Comparison of ENCODE assay signal across 32 cellular contexts in the genomic region with DNA sequence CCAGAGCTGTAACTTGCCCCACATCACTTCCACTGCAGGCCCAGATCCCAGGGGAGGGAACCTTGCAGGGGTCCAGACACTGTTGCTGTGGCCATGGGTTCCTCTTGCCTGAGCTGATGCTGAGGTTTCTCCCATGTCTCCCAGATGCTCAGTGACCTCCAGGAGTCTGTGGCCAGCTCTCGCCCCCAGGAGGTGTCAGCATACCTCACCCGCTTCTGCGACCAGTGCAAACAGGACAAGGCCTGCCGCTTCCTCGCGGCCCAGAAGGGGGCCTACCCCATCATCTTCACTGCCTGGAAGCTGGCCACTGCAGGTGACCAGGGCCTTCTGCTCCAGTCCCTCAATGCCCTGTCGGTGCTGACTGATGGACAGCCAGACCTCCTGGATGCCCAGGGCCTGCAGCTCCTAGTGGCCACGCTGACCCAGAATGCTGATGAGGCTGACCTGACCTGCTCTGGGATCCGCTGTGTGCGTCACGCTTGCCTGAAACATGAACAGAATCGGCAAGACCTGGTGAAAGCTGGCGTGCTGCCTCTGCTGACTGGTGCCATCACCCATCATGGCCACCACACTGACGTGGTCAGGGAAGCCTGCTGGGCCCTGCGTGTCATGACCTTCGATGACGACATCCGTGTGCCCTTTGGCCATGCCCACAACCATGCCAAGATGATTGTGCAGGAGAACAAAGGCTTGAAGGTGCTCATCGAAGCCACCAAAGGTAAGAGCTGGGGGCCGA.
"Had no signal": no experiment of that assay in that cellular context is flagged by ENCODE, and none has a peak within 500 bp of the region (broad histone marks: within the 10 kb centered on the region; RNA-seq: fewer than 3 reads in every experiment).

No MANE protein-coding gene starts in this region.

- DNase-seq: activated CD4-positive, alpha-beta memory T cell treated with anti-CD3 and anti-CD28 coated beads for 36 hours; activated CD4-positive, alpha-beta T cell treated with anti-CD3 and anti-CD28 coated beads for 48 hours; activated CD4-positive, CD25-positive, alpha-beta regulatory T cell; activated effector memory CD4-positive, alpha-beta T cell treated with Interleukin-2 at 50 U/mL for 16 hours; activated naive CD4-positive, alpha-beta T cell treated with anti-CD3 and anti-CD28 coated beads for 36 hours; activated naive CD8-positive, alpha-beta T cell treated with anti-CD3 and anti-CD28 coated beads for 36 hours; activated T-cell treated with anti-CD3 and anti-CD28 coated beads, Interleukin-2, amount 50 U/mL, for 72 hours; adrenal gland; cerebellar nuclear complex; colonic mucosa; dorsolateral prefrontal cortex; effector memory CD4-positive, alpha-beta T cell; head of caudate nucleus; naive B cell; nucleus accumbens; psoas muscle; stimulated activated CD4-positive, alpha-beta T cell treated with anti-CD3 and anti-CD28 coated beads, Interleukin-1b, Interleukin-23, amount 100 ng/mL, for 48 hours; stimulated activated naive B cell treated with anti-CD40 and anti-IgM and Interleukin-4, amounts not matched to agents 10 μg/mL and 1 μg/mL and 100 μg/mL, for 72 hours; stomach; T-helper 1 cell; thyroid gland; upper lobe of right lung had no signal

- ATAC-seq: activated T-cell treated with anti-CD3 and anti-CD28 coated beads, Interleukin-2, amount 50 U/mL, for 72 hours; gastroesophageal sphincter; psoas muscle; stimulated activated naive B cell treated with anti-CD40 and anti-IgM and Interleukin-4, amounts not matched to agents 10 μg/mL and 1 μg/mL and 100 μg/mL, for 72 hours; upper lobe of right lung had no signal

- FAIRE-seq: endothelial cell of umbilical vein, islet of Langerhans had no signal

- H3K9ac ChIP-seq: parathyroid adenoma had no signal

- H3K36me3 Mint-ChIP-seq: naive B cell had no signal

- H3K4me1 Mint-ChIP-seq: activated naive CD8-positive, alpha-beta T cell treated with anti-CD3 and anti-CD28 coated beads for 36 hours; brain; mesothelial cell of epicardium had no signal

- H3K4me3 ChIP-seq: adrenal gland, ascending aorta, cardiac muscle cell, colonic mucosa, dorsolateral prefrontal cortex, gastroesophageal sphincter, psoas muscle, smooth muscle cell, stomach, thyroid gland, upper lobe of right lung had no signal

- H2AFZ ChIP-seq: parathyroid adenoma had no signal

- H3K27ac Mint-ChIP-seq: activated CD4-positive, alpha-beta memory T cell treated with anti-CD3 and anti-CD28 coated beads for 36 hours; activated naive CD4-positive, alpha-beta T cell treated with anti-CD3 and anti-CD28 coated beads for 36 hours; activated naive CD8-positive, alpha-beta T cell treated with anti-CD3 and anti-CD28 coated beads for 36 hours; activated T-cell treated with anti-CD3 and anti-CD28 coated beads, Interleukin-2, amount 50 U/mL, for 72 hours; mesothelial cell of epicardium; T-helper 2 cell treated with Interferon-gamma antibody and Interleukin-4, amounts not matched to agents 5 μg/mL and 100 μg/mL, for 36 hours had no signal

- H3K9me3 Mint-ChIP-seq: activated CD4-positive, alpha-beta memory T cell treated with anti-CD3 and anti-CD28 coated beads for 36 hours; activated naive CD4-positive, alpha-beta T cell treated with anti-CD3 and anti-CD28 coated beads for 36 hours; activated naive CD8-positive, alpha-beta T cell treated with anti-CD3 and anti-CD28 coated beads for 36 hours; activated T-cell treated with anti-CD3 and anti-CD28 coated beads, Interleukin-2, amount 50 U/mL, for 72 hours; brain; mesothelial cell of epicardium; naive B cell; stimulated activated naive B cell treated with anti-CD40 and anti-IgM and Interleukin-4, amounts not matched to agents 10 μg/mL and 1 μg/mL and 100 μg/mL, for 72 hours; T-helper 2 cell treated with Interferon-gamma antibody and Interleukin-4, amounts not matched to agents 5 μg/mL and 100 μg/mL, for 36 hours had no signal

- H3K9me3 ChIP-seq: adrenal gland, ascending aorta, colonic mucosa, gastroesophageal sphincter, psoas muscle, stomach, thyroid gland, upper lobe of right lung had no signal

- H3K27me3 ChIP-seq: adrenal gland, ascending aorta, cardiac muscle cell, colonic mucosa, dorsolateral prefrontal cortex, gastroesophageal sphincter, stomach, thyroid gland, upper lobe of right lung had no signal

- H3K27ac ChIP-seq: adrenal gland, ascending aorta, cardiac muscle cell, colonic mucosa, dorsolateral prefrontal cortex, gastroesophageal sphincter, parathyroid adenoma, psoas muscle, stomach, thyroid gland, upper lobe of right lung had no signal

- H3K4me3 Mint-ChIP-seq: activated CD4-positive, alpha-beta memory T cell treated with anti-CD3 and anti-CD28 coated beads for 36 hours; activated naive CD4-positive, alpha-beta T cell treated with anti-CD3 and anti-CD28 coated beads for 36 hours; activated naive CD8-positive, alpha-beta T cell treated with anti-CD3 and anti-CD28 coated beads for 36 hours; activated T-cell treated with anti-CD3 and anti-CD28 coated beads, Interleukin-2, amount 50 U/mL, for 72 hours; brain; mesothelial cell of epicardium; naive B cell; stimulated activated naive B cell treated with anti-CD40 and anti-IgM and Interleukin-4, amounts not matched to agents 10 μg/mL and 1 μg/mL and 100 μg/mL, for 72 hours; T-helper 2 cell treated with Interferon-gamma antibody and Interleukin-4, amounts not matched to agents 5 μg/mL and 100 μg/mL, for 36 hours had no signal

- H3K27me3 Mint-ChIP-seq: activated CD4-positive, alpha-beta memory T cell treated with anti-CD3 and anti-CD28 coated beads for 36 hours; activated naive CD8-positive, alpha-beta T cell treated with anti-CD3 and anti-CD28 coated beads for 36 hours; brain; naive B cell; stimulated activated naive B cell treated with anti-CD40 and anti-IgM and Interleukin-4, amounts not matched to agents 10 μg/mL and 1 μg/mL and 100 μg/mL, for 72 hours had no signal

- H3K79me2 ChIP-seq: parathyroid adenoma had no signal

- H3K4me2 ChIP-seq: smooth muscle cell had no signal

- H3K4me1 ChIP-seq: adrenal gland, ascending aorta, colonic mucosa, gastroesophageal sphincter, parathyroid adenoma, psoas muscle, stomach, thyroid gland, upper lobe of right lung had no signal
